2 cellular contexts compared by ENCODE assay signal in the genomic region with DNA sequence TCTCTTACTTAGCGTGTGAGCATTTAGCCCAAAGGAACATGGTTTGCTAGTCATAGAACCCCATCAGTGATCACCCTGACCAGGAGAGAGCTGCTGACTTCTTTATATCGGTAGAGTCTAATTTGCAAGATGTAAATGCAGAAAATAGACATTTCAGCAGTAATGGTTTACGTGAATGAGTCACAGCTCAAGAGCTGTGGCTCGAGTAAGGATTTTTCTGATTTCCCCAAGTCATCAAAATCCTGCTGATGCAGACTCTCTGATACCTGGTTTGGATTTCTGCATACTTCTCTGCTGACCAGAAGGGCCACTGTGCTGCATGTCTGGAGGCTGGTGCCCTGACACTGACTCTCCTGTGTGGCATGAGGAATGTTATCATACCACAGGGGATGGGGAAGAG.
TF ChIP-seq lines count a peak whose summit lies in the region.

No MANE protein-coding gene starts in this region.

TF ChIP-seq in IMR-90, 13 proteins besides CTCF, POLR2A, EP300 and RAD21:
- TF ChIP-seq RCOR1 (IDR thresholded peaks at IDR 0.05; ENCODE audit: insufficient replicate concordance, low read length) (no peak), FOS (IDR thresholded peaks at IDR 0.05; ENCODE audit: low read depth, low read length) (peak; percentile 38; the same call in 1 of the 2 replicates), CEBPB (IDR thresholded peaks at IDR 0.05; ENCODE audit: low read depth, low read length) (no peak), MAFK (IDR thresholded peaks at IDR 0.05; ENCODE audit: low read depth, low read length) (peak; percentile 89), MXI1 (IDR thresholded peaks at IDR 0.05; ENCODE audit: borderline replicate concordance, low read depth, low read length) (no peak), SMC3 (IDR thresholded peaks at IDR 0.05; ENCODE audit: low read depth, low read length) (no peak), CHD1 (IDR thresholded peaks at IDR 0.05; ENCODE audit: low read depth, low read length) (no peak)
- TF ChIP-seq, protein P1, sequence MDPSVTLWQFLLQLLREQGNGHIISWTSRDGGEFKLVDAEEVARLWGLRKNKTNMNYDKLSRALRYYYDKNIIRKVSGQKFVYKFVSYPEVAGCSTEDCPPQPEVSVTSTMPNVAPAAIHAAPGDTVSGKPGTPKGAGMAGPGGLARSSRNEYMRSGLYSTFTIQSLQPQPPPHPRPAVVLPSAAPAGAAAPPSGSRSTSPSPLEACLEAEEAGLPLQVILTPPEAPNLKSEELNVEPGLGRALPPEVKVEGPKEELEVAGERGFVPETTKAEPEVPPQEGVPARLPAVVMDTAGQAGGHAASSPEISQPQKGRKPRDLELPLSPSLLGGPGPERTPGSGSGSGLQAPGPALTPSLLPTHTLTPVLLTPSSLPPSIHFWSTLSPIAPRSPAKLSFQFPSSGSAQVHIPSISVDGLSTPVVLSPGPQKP (IDR thresholded peaks at IDR 0.05; ENCODE audit: borderline replicate concordance, low read depth, low read length) = no peak

TF ChIP-seq in K562, 482 proteins besides CTCF, POLR2A, EP300 and RAD21:
- TF ChIP-seq ZNF316 (IDR thresholded peaks at IDR 0.05) = peak; percentile 68
- TF ChIP-seq ZNF134 (CRISPR knock-in tag; conservative IDR thresholded peaks at IDR 0.05) = no peak
- TF ChIP-seq C11orf30 (IDR thresholded peaks at IDR 0.05; ENCODE audit: low read depth) = peak; percentile 46
- TF ChIP-seq ZNF146 (CRISPR knock-in tag; IDR thresholded peaks at IDR 0.05; ENCODE audit: unreplicated experiment) = peak; percentile 6
